14 cellular contexts compared by ENCODE assay signal in genomic region chr18:52353589-52353988, GRCh38. TPM values are rescaled to one million over a fixed set of nuclear protein-coding genes. Genes with fewer than 3 reads are reported as not detected.
"Had no signal": no experiment of that assay in that cellular context is flagged by ENCODE, and none has a peak within 500 bp of the region (broad histone marks: within the 10 kb centered on the region; RNA-seq: fewer than 3 reads in every experiment).

No MANE protein-coding gene starts in this region.

- DNase-seq: activated CD4-positive, CD25-positive, alpha-beta regulatory T cell treated with anti-CD3 and anti-CD28 coated beads, Interleukin-2, amount 50 U/mL, for 72 hours; activated naive CD4-positive, alpha-beta T cell treated with anti-CD3 and anti-CD28 coated beads for 36 hours; activated naive CD8-positive, alpha-beta T cell treated with anti-CD3 and anti-CD28 coated beads, Interleukin-2, amount 50 U/mL, for 24 hours; lower lobe of right lung; pancreas; stimulated activated CD4-positive, alpha-beta T cell treated with anti-CD3 and anti-CD28 coated beads, Interleukin-2, amount 100 ng/mL, for 48 hours; T-cell; T1000; transverse colon had no signal

- H3K4me1 ChIP-seq: lower lobe of right lung, pancreas had no signal

- H3K27me3 ChIP-seq: pancreas, transverse colon had no signal

- ATAC-seq: activated naive CD8-positive, alpha-beta T cell treated with anti-CD3 and anti-CD28 coated beads, Interleukin-2, amount 50 U/mL, for 24 hours; esophagus mucosa; lower lobe of right lung; pancreas; stimulated activated memory B cell treated with anti-CD40 and anti-IgM and Interleukin-4, amounts not matched to agents 10 μg/mL and 1 μg/mL and 100 μg/mL, for 72 hours; T-cell had no signal

- H3K27ac ChIP-seq: lower lobe of right lung, pancreas had no signal

- H3K36me3 ChIP-seq: lower lobe of right lung, pancreas, transverse colon had no signal

- H3K4me3 ChIP-seq: lower lobe of right lung, pancreas, transverse colon had no signal

RNA-seq across cellular contexts. Expression of gene DCC, which starts 13.6 kb away (rescaled TPM):
- total RNA-seq: activated CD8-positive, alpha-beta memory T cell treated with anti-CD3 and anti-CD28 coated beads for 36 hours; activated naive CD4-positive, alpha-beta T cell treated with anti-CD3 and anti-CD28 coated beads for 36 hours; esophagus mucosa; myocyte; renal cortical epithelial cell; T-cell had no signal
